In genomic region chr2:101751875-101752619, GRCh38 we compare ENCODE assay signal across 9 cellular contexts. TPM values are rescaled to one million over a fixed set of nuclear protein-coding genes. Genes with fewer than 3 reads are reported as not detected.
DNase-seq lines count a peak whose midpoint lies in the region; ATAC-seq and FAIRE-seq lines count a peak whose summit lies in the region.
"Had no signal": no experiment of that assay in that cellular context is flagged by ENCODE, and none has a peak within 500 bp of the region (broad histone marks: within the 10 kb centered on the region; RNA-seq: fewer than 3 reads in every experiment).

No MANE protein-coding gene starts in this region.

- POLR2A ChIA-PET in naive thymus-derived CD8-positive, alpha-beta T cell (lab: Charles Lee): interaction anchor here (0.5 to 0.6 kb wide), 2 partner anchors 23 to 31 kb away, joined by 3 to 6 read pairs; no protein-coding TSS in a partner anchor

- no peaks in the 10 kb centered on the region for H3K9me3 ChIP-seq in SJSA1 (replicated peaks)

- peaks cover 0 to 2% (median 0%) of the 10 kb centered on the region in 9 donors for H3K9me3 Mint-ChIP-seq in naive thymus-derived CD8-positive, alpha-beta T cell

- DNase-seq in SJSA1 (ENCODE audit: low read depth in 1 of 2, low spot score in 2 of 2): no peak
- DNase-seq in naive thymus-derived CD8-positive, alpha-beta T cell: no peak
- no peak for DNase-seq in NCI-H2196 (lab: John Stamatoyannopoulos, UW; ENCODE audit: unreplicated experiment)
- DNase-seq in nucleus accumbens (lab: John Stamatoyannopoulos, UW): no peak
- no peak for DNase-seq in RCC 7860 (ENCODE audit: low spot score)

- no peak overlapping the region for H3K4me3 ChIP-seq in SJSA1

- ATAC-seq in GM18511 (IDR thresholded peaks at IDR 0.05; ENCODE audit: unreplicated experiment): peak; percentile 89
- ATAC-seq in HG02798 (IDR thresholded peaks at IDR 0.05; ENCODE audit: poor library complexity, unreplicated experiment): peak; percentile 74
- peak in 1 of 2 donors; percentile 32 for ATAC-seq in naive thymus-derived CD8-positive, alpha-beta T cell
- ATAC-seq in GM19328 (IDR thresholded peaks at IDR 0.05; ENCODE audit: unreplicated experiment): no peak

- peaks cover 8% of the 10 kb centered on the region for H3K36me3 ChIP-seq in SJSA1

- FAIRE-seq in RCC 7860 (lab: Jason Lieb, UNC): no peak

- peak overlapping the region in 9 of 10 donors; percentile 1 to 68 (median 22) for H3K27ac Mint-ChIP-seq in naive thymus-derived CD8-positive, alpha-beta T cell

- peaks cover 0 to 11% (median 0%) of the 10 kb centered on the region in 3 donors for H3K36me3 Mint-ChIP-seq in naive thymus-derived CD8-positive, alpha-beta T cell

- H3K27ac ChIP-seq in SJSA1: peak overlapping the region; percentile 28
- H3K27ac ChIP-seq: HL-60 had no signal

- H3K4me1 Mint-ChIP-seq in naive thymus-derived CD8-positive, alpha-beta T cell: peaks cover 36 to 79% (median 78%) of the 10 kb centered on the region in 4 donors

- H3K27me3 Mint-ChIP-seq in naive thymus-derived CD8-positive, alpha-beta T cell: no peaks in the 10 kb centered on the region

- peaks cover 65% of the 10 kb centered on the region for H3K4me1 ChIP-seq in SJSA1 (replicated peaks)

- H3K4me3 Mint-ChIP-seq in naive thymus-derived CD8-positive, alpha-beta T cell: peak overlapping the region in 7 of 10 donors; percentile 6 to 45 (median 27)

- H3K27me3 ChIP-seq in SJSA1 (replicated peaks): no peaks in the 10 kb centered on the region

RNA-seq across cellular contexts. Expression of gene MAP4K4, which starts 54.5 kb away (rescaled TPM):
- total RNA-seq in SJSA1 (2014; rRNA removed; shearing (Covaris generic)): 63.9 and 83.1 TPM in 2 replicates
- total RNA-seq in naive thymus-derived CD8-positive, alpha-beta T cell: 100 to 1,000 TPM; 116 to 122 TPM
- polyA plus RNA-seq in naive thymus-derived CD8-positive, alpha-beta T cell: 10 to 100 TPM in 2 of 3 donors, 1 to 10 TPM in 1; 9.5 to 26.6 (median 13.0) TPM
